29 cellular contexts compared by ENCODE assay signal in genomic region chr10:132834311-132834761, GRCh38. TPM values are rescaled to one million over a fixed set of nuclear protein-coding genes. Genes with fewer than 3 reads are reported as not detected.
"Had no signal": no experiment of that assay in that cellular context is flagged by ENCODE, and none has a peak within 500 bp of the region (broad histone marks: within the 10 kb centered on the region; RNA-seq: fewer than 3 reads in every experiment).

No MANE protein-coding gene starts in this region.

- H3K27ac Mint-ChIP-seq: activated CD4-positive, alpha-beta memory T cell treated with anti-CD3 and anti-CD28 coated beads for 36 hours; activated CD4-positive, alpha-beta T cell treated with anti-CD3 and anti-CD28 coated beads, Interleukin-2, amount 10 ng/mL, durations not matched to agents 7 days and 5 days; activated naive CD4-positive, alpha-beta T cell treated with anti-CD3 and anti-CD28 coated beads for 36 hours; activated naive CD8-positive, alpha-beta T cell; activated T-helper 17 cell treated with anti-CD3 and anti-CD28 coated beads, Interleukin-2, amount 50 U/mL, for 72 hours; brain had no signal

- H3K4me3 Mint-ChIP-seq: activated CD4-positive, alpha-beta memory T cell treated with anti-CD3 and anti-CD28 coated beads for 36 hours; activated CD4-positive, alpha-beta T cell treated with anti-CD3 and anti-CD28 coated beads, Interleukin-2, amount 10 ng/mL, durations not matched to agents 7 days and 5 days; activated naive CD4-positive, alpha-beta T cell treated with anti-CD3 and anti-CD28 coated beads for 36 hours; activated naive CD8-positive, alpha-beta T cell; activated T-helper 17 cell treated with anti-CD3 and anti-CD28 coated beads, Interleukin-2, amount 50 U/mL, for 72 hours; brain had no signal

- ATAC-seq: activated T-helper 17 cell treated with anti-CD3 and anti-CD28 coated beads, Interleukin-2, amount 50 U/mL, for 72 hours; Panc1 had no signal

- H3K4me1 Mint-ChIP-seq: activated CD4-positive, alpha-beta T cell treated with anti-CD3 and anti-CD28 coated beads, Interleukin-2, amount 10 ng/mL, durations not matched to agents 7 days and 5 days; activated T-helper 17 cell treated with anti-CD3 and anti-CD28 coated beads, Interleukin-2, amount 50 U/mL, for 72 hours had no signal

- H3K27me3 Mint-ChIP-seq: activated naive CD8-positive, alpha-beta T cell had no signal

- H3K36me3 ChIP-seq: MG63 had no signal

- H3K9me3 Mint-ChIP-seq: activated T-helper 17 cell treated with anti-CD3 and anti-CD28 coated beads, Interleukin-2, amount 50 U/mL, for 72 hours had no signal

- H3K4me3 ChIP-seq: MG63 had no signal

- H3K9me3 ChIP-seq: MG63 had no signal

- H3K36me3 Mint-ChIP-seq: activated CD4-positive, alpha-beta memory T cell treated with anti-CD3 and anti-CD28 coated beads for 36 hours; activated naive CD8-positive, alpha-beta T cell; brain had no signal

- DNase-seq: activated CD4-positive, alpha-beta memory T cell treated with anti-CD3 and anti-CD28 coated beads for 36 hours; activated CD4-positive, alpha-beta T cell treated with anti-CD3 and anti-CD28 coated beads, Interleukin-2, amount 10 ng/mL, durations not matched to agents 7 days and 5 days; activated CD4-positive, CD25-positive, alpha-beta regulatory T cell; activated gamma-delta T cell; activated naive CD4-positive, alpha-beta T cell treated with anti-CD3 and anti-CD28 coated beads for 36 hours; activated T-cell treated with anti-CD3 and anti-CD28 coated beads for 4 hours; activated T-cell treated with anti-CD3 and anti-CD28 coated beads, Interleukin-2, amount 50 U/mL, for 48 hours; amygdala; MG63; MV-4-11; NCI-H1092 treated with DMSO at 0.1 percent for 48 hours; NCI-H1417 treated with DMSO at 0.1 percent for 48 hours; NCI-H1694; NCI-H2029; NCI-H345; NCI-H510A; NCI-H526 treated with DMSO at 0.1 percent for 48 hours; NCI-H82; OCI-M1; SIG-M5; T-helper 1 cell had no signal

- H3K27ac ChIP-seq: VCaP had no signal

RNA-seq across cellular contexts. Expression of gene NKX6-2, which starts 48.4 kb away (rescaled TPM):
- total RNA-seq: activated CD4-positive, alpha-beta memory T cell treated with anti-CD3 and anti-CD28 coated beads for 36 hours; activated CD4-positive, alpha-beta T cell treated with anti-CD3 and anti-CD28 coated beads, Interleukin-2, amount 10 ng/mL, durations not matched to agents 7 days and 5 days; activated CD8-positive, alpha-beta memory T cell treated with anti-CD3 and anti-CD28 coated beads for 36 hours; activated naive CD4-positive, alpha-beta T cell treated with anti-CD3 and anti-CD28 coated beads for 36 hours; activated T-helper 17 cell treated with anti-CD3 and anti-CD28 coated beads, Interleukin-2, amount 50 U/mL, for 72 hours; astrocyte; T-helper 2 cell treated with Interferon-gamma antibody and Interleukin-4, amounts not matched to agents 100 ng/mL and 5 ng/mL, for 36 hours had no signal
